ENCODE assay signal across 27 cellular contexts in genomic region chr16:8108991-8109509, GRCh38.
DNase-seq lines count a peak whose midpoint lies in the region; ATAC-seq, FAIRE-seq and TF ChIP-seq lines count a peak whose summit lies in the region.
"Had no signal": no experiment of that assay in that cellular context is flagged by ENCODE, and none has a peak within 500 bp of the region (broad histone marks: within the 10 kb centered on the region; RNA-seq: fewer than 3 reads in every experiment).

No MANE protein-coding gene starts in this region.

- H3K4me3 ChIP-seq in A549 (peak overlapping the region; percentile 24; the same call in 1 of the 3 replicates), MG63 (0 out of 2 replicates have a peak overlapping the region, but pooled peaks have one; percentile 5), upper lobe of left lung (no peak overlapping the region)
- H3K4me3 ChIP-seq: esophagus muscularis mucosa, GM12878, heart right ventricle, lower lobe of right lung, SK-N-MC, skin epidermis, stomach, tibial nerve had no signal

- POLR2A ChIA-PET in A549 (lab: Yijun Ruan, JAX) = no interaction called here

- CTCF ChIA-PET in A549 (lab: Yijun Ruan, JAX) = no interaction called here
- CTCF ChIA-PET in activated CD8-positive, alpha-beta memory T cell treated with anti-CD3 and anti-CD28 coated beads, Interleukin-2, amount 10 ng/mL, durations not matched to agents 7 days and 5 days (lab: Charles Lee) = no interaction called here

- peaks cover 20% of the 10 kb centered on the region for H3K9me3 Mint-ChIP-seq in activated CD8-positive, alpha-beta memory T cell treated with anti-CD3 and anti-CD28 coated beads, Interleukin-2, amount 10 ng/mL, durations not matched to agents 7 days and 5 days (ENCODE audit: low read depth)

- H3K4me2 ChIP-seq in A549 = peak overlapping the region; percentile 47; the same call in 2 of the 3 replicates

- DNase-seq in A549 (ENCODE audit: low read depth in 1 of 2, low spot score in 1 of 2) (peak in 1 of 2 experiments; percentile 24), DMS153 treated with DMSO at 0.1 percent for 48 hours (lab: John Stamatoyannopoulos, UW; ENCODE audit: unreplicated experiment) (peak; percentile 11), MG63 (peak; percentile 15), SW480 (ENCODE audit: low spot score) (peak; percentile 7), upper lobe of left lung (no peak)
- DNase-seq in activated naive CD4-positive, alpha-beta T cell treated with anti-CD3 and anti-CD28 coated beads, Interleukin-2, amount 50 U/mL, for 16 hours = no peak
- no peak for DNase-seq in activated CD8-positive, alpha-beta memory T cell treated with anti-CD3 and anti-CD28 coated beads, Interleukin-2, amount 10 ng/mL, durations not matched to agents 7 days and 5 days
- DNase-seq: activated gamma-delta T cell treated with Interleukin-2 at 50 U/mL for 16 hours; activated naive CD8-positive, alpha-beta T cell treated with anti-CD3 and anti-CD28 coated beads, Interleukin-2, amount 50 U/mL, for 24 hours; Calu3; EL; foreskin melanocyte; heart right ventricle; kidney glomerular epithelial cell; lower lobe of right lung; natural killer cell; stomach; T-helper 17 cell had no signal

- no peak overlapping the region for H3K4me3 Mint-ChIP-seq in activated CD8-positive, alpha-beta memory T cell treated with anti-CD3 and anti-CD28 coated beads, Interleukin-2, amount 10 ng/mL, durations not matched to agents 7 days and 5 days
- H3K4me3 Mint-ChIP-seq: activated naive CD8-positive, alpha-beta T cell treated with anti-CD3 and anti-CD28 coated beads, Interleukin-2, amount 50 U/mL, for 24 hours; central memory CD8-positive, alpha-beta T cell; dendritic cell treated with granulocyte-macrophage colony-stimulating factor and Interleukin-4, amounts not matched to agents 40 ng/mL and 50 ng/mL, for 4 days; natural killer cell; T-helper 17 cell had no signal

- ATAC-seq in A549 = peak; percentile 19 to 54; a peak in 4 of 6 replicates
- no peak for ATAC-seq in upper lobe of left lung (ENCODE audit: low FRiP score in 2 of 2)
- no peak for ATAC-seq in activated CD8-positive, alpha-beta memory T cell treated with anti-CD3 and anti-CD28 coated beads, Interleukin-2, amount 10 ng/mL, durations not matched to agents 7 days and 5 days
- ATAC-seq: activated naive CD8-positive, alpha-beta T cell treated with anti-CD3 and anti-CD28 coated beads, Interleukin-2, amount 50 U/mL, for 24 hours; GM12878; lower lobe of right lung; natural killer cell; T-helper 17 cell had no signal

- TF ChIP-seq EP300 in A549 (IDR thresholded peaks at IDR 0.05) (no peak), upper lobe of left lung (IDR thresholded peaks at IDR 0.05) (no peak)

- TF ChIP-seq CTCF in A549 (IDR thresholded peaks at IDR 0.05) (no peak), upper lobe of left lung (IDR thresholded peaks at IDR 0.05) (no peak)

- FAIRE-seq in A549 (lab: Jason Lieb, UNC) = no peak
- FAIRE-seq: GM12878 had no signal

- no peaks in the 10 kb centered on the region for H3K9me3 ChIP-seq in A549
- H3K9me3 ChIP-seq in MG63 = no peaks in the 10 kb centered on the region
- peaks cover 0 to 12% (median 0%) of the 10 kb centered on the region in 4 donors for H3K9me3 ChIP-seq in upper lobe of left lung
- H3K9me3 ChIP-seq: lower lobe of right lung had no signal

- H3K27me3 Mint-ChIP-seq in activated CD8-positive, alpha-beta memory T cell treated with anti-CD3 and anti-CD28 coated beads, Interleukin-2, amount 10 ng/mL, durations not matched to agents 7 days and 5 days = no peaks in the 10 kb centered on the region
- H3K27me3 Mint-ChIP-seq: activated naive CD8-positive, alpha-beta T cell treated with anti-CD3 and anti-CD28 coated beads, Interleukin-2, amount 50 U/mL, for 24 hours; central memory CD8-positive, alpha-beta T cell; dendritic cell treated with granulocyte-macrophage colony-stimulating factor and Interleukin-4, amounts not matched to agents 40 ng/mL and 50 ng/mL, for 4 days; T-helper 17 cell had no signal

- no peak overlapping the region for H3K27ac Mint-ChIP-seq in activated CD8-positive, alpha-beta memory T cell treated with anti-CD3 and anti-CD28 coated beads, Interleukin-2, amount 10 ng/mL, durations not matched to agents 7 days and 5 days
- H3K27ac Mint-ChIP-seq: activated naive CD8-positive, alpha-beta T cell treated with anti-CD3 and anti-CD28 coated beads, Interleukin-2, amount 50 U/mL, for 24 hours; dendritic cell treated with granulocyte-macrophage colony-stimulating factor and Interleukin-4, amounts not matched to agents 40 ng/mL and 50 ng/mL, for 4 days; natural killer cell; T-helper 17 cell had no signal

- H3K27me3 ChIP-seq in MG63 (no peaks in the 10 kb centered on the region), upper lobe of left lung (no peaks in the 10 kb centered on the region)
- H3K27me3 ChIP-seq: esophagus muscularis mucosa, heart right ventricle, stomach, tibial nerve had no signal

- WGBS in A549 (ENCODE audit: missing lambda C conversion rate) = 44% methylated on average over 15 of the region's 15 CpGs
- 93 to 94% methylated on average over 15 of the region's 15 CpGs for WGBS in upper lobe of left lung, 2 donors

- H3K27ac ChIP-seq in A549 (no peak overlapping the region), upper lobe of left lung (no peak overlapping the region)
- H3K27ac ChIP-seq: C4-2B, esophagus muscularis mucosa, HL-60, lower lobe of right lung, SK-N-MC, skin epidermis, stomach, tibial nerve had no signal

- H3K36me3 ChIP-seq in MG63 = no peaks in the 10 kb centered on the region
- no peaks in the 10 kb centered on the region for H3K36me3 ChIP-seq in upper lobe of left lung
- H3K36me3 ChIP-seq: esophagus muscularis mucosa, heart right ventricle, lower lobe of right lung, stomach, tibial nerve had no signal

- no peak for TF ChIP-seq RAD21 in A549 (conservative IDR thresholded peaks at IDR 0.05 in 1 of 2, IDR thresholded peaks at IDR 0.05 in 1 of 2)

- H3K4me1 ChIP-seq in A549 = no peaks in the 10 kb centered on the region
- no peaks in the 10 kb centered on the region for H3K4me1 ChIP-seq in upper lobe of left lung
- H3K4me1 ChIP-seq: esophagus muscularis mucosa, lower lobe of right lung, stomach, tibial nerve had no signal

- no peaks in the 10 kb centered on the region for H3K4me1 Mint-ChIP-seq in activated CD8-positive, alpha-beta memory T cell treated with anti-CD3 and anti-CD28 coated beads, Interleukin-2, amount 10 ng/mL, durations not matched to agents 7 days and 5 days
- H3K4me1 Mint-ChIP-seq: activated naive CD8-positive, alpha-beta T cell treated with anti-CD3 and anti-CD28 coated beads, Interleukin-2, amount 50 U/mL, for 24 hours; central memory CD8-positive, alpha-beta T cell; natural killer cell; T-helper 17 cell had no signal

- no peaks in the 10 kb centered on the region for H3K36me3 Mint-ChIP-seq in activated CD8-positive, alpha-beta memory T cell treated with anti-CD3 and anti-CD28 coated beads, Interleukin-2, amount 10 ng/mL, durations not matched to agents 7 days and 5 days
- H3K36me3 Mint-ChIP-seq: natural killer cell had no signal

- TF ChIP-seq POLR2A in A549 (IDR thresholded peaks at IDR 0.05; ENCODE audit: low read length) (no peak), upper lobe of left lung (IDR thresholded peaks at IDR 0.05) (no peak)

TF ChIP-seq in A549, 52 proteins besides CTCF, POLR2A, EP300 and RAD21:
- TF ChIP-seq RCOR1 (IDR thresholded peaks at IDR 0.05; ENCODE audit: low read depth, low read length) (no peak), HOXA7 (CRISPR knock-in tag; IDR thresholded peaks at IDR 0.05) (no peak), CBX8 (IDR thresholded peaks at IDR 0.05) (no peak), PHF8 (IDR thresholded peaks at IDR 0.05; ENCODE audit: borderline replicate concordance, low read depth) (no peak), HDAC2 (IDR thresholded peaks at IDR 0.05) (no peak), EHMT2 (IDR thresholded peaks at IDR 0.05; ENCODE audit: low read depth) (no peak), ZC3H11A (IDR thresholded peaks at IDR 0.05) (no peak), POLR2AphosphoS2 (conservative IDR thresholded peaks at IDR 0.05; ENCODE audit: low read length) (no peak)
- TF ChIP-seq, protein P1, sequence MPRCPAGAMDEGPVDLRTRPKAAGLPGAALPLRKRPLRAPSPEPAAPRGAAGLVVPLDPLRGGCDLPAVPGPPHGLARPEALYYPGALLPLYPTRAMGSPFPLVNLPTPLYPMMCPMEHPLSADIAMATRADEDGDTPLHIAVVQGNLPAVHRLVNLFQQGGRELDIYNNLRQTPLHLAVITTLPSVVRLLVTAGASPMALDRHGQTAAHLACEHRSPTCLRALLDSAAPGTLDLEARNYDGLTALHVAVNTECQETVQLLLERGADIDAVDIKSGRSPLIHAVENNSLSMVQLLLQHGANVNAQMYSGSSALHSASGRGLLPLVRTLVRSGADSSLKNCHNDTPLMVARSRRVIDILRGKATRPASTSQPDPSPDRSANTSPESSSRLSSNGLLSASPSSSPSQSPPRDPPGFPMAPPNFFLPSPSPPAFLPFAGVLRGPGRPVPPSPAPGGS (IDR thresholded peaks at IDR 0.05) = no peak

Comparison
In these comparisons a context has a peak if more than half of its experiments do, and no peak if none do; other contexts are left out.
1. ATAC-seq: peak in A549 (2 of 2); none in upper lobe of left lung (0 of 2) and activated CD8-positive, alpha-beta memory T cell treated with anti-CD3 and anti-CD28 coated beads, Interleukin-2, amount 10 ng/mL, durations not matched to agents 7 days and 5 days (single experiment).
2. DNase-seq: peak in DMS153 treated with DMSO at 0.1 percent for 48 hours (single experiment), MG63 (single experiment) and SW480 (single experiment); none in activated naive CD4-positive, alpha-beta T cell treated with anti-CD3 and anti-CD28 coated beads, Interleukin-2, amount 50 U/mL, for 16 hours (single experiment), upper lobe of left lung (0 of 2) and activated CD8-positive, alpha-beta memory T cell treated with anti-CD3 and anti-CD28 coated beads, Interleukin-2, amount 10 ng/mL, durations not matched to agents 7 days and 5 days (single experiment).
3. H3K4me3 ChIP-seq: peak in A549 (single experiment) and MG63 (single experiment); none in upper lobe of left lung (0 of 4).